ENCODE assay signal across 9 cellular contexts in genomic region chr1:160900683-160901082, GRCh38. TPM values are rescaled to one million over a fixed set of nuclear protein-coding genes. Genes with fewer than 3 reads are reported as not detected.
"Had no signal": no experiment of that assay in that cellular context is flagged by ENCODE, and none has a peak within 500 bp of the region (broad histone marks: within the 10 kb centered on the region; RNA-seq: fewer than 3 reads in every experiment).

No MANE protein-coding gene starts in this region.

RNA-seq across cellular contexts. Expression of gene ITLN1, which starts 15.7 kb away (rescaled TPM):
- total RNA-seq: suprapubic skin, temporal lobe, thyroid gland had no signal

RNA-seq across cellular contexts. Expression of gene CD244, which starts 38.0 kb away (rescaled TPM):
- total RNA-seq: temporal lobe had no signal

RNA-seq across cellular contexts. Expression of gene ITLN2, which starts 53.9 kb away (rescaled TPM):
- total RNA-seq: subcutaneous adipose tissue, temporal lobe, thyroid gland, tibial nerve, transverse colon, ureter, urinary bladder, uterus had no signal
